1 cellular context compared by ENCODE assay signal in genomic region chr4:39976141-39976944, GRCh38.
A peak's percentile ranks its signal among the peaks of the same experiment; 100 is the strongest.
TF ChIP-seq lines count a peak whose summit lies in the region.

No MANE protein-coding gene starts in this region.

TF ChIP-seq in GM12878, 131 proteins besides CTCF, POLR2A, EP300 and RAD21 (continued from another document and continues in another):
- TF ChIP-seq ZBTB40 (IDR thresholded peaks at IDR 0.05; ENCODE audit: borderline replicate concordance) (no peak), CEBPB (IDR thresholded peaks at IDR 0.05; ENCODE audit: borderline replicate concordance in 1 of 2, low read depth in 2 of 2, low read length in 2 of 2) (no peak), EED (IDR thresholded peaks at IDR 0.05; ENCODE audit: low read depth) (peak; percentile 17; the same call in 1 of the 2 replicates), STAT3 (IDR thresholded peaks at IDR 0.05; ENCODE audit: low read depth, low read length) (no peak), HSF1 (IDR thresholded peaks at IDR 0.05; ENCODE audit: low read depth, low read length) (no peak), NFIC (IDR thresholded peaks at IDR 0.05; ENCODE audit: low read depth, low read length) (no peak), HDAC6 (IDR thresholded peaks at IDR 0.05; ENCODE audit: unreplicated experiment) (no peak), TCF3 (IDR thresholded peaks at IDR 0.05; ENCODE audit: borderline replicate concordance, insufficient read depth, low read depth, low read length) (no peak), DPF2 (IDR thresholded peaks at IDR 0.05) (peak; percentile 16; the same call in 1 of the 2 replicates), ELK1 (IDR thresholded peaks at IDR 0.05; ENCODE audit: low read depth, low read length) (0 out of 2 replicates have a peak, but pooled peaks have one; percentile 17), GABPA (IDR thresholded peaks at IDR 0.05; ENCODE audit: low read depth) (no peak), PAX5 (IDR thresholded peaks at IDR 0.05; ENCODE audit: borderline replicate concordance, low read depth, low read length) (no peak), POLR2AphosphoS2 (IDR thresholded peaks at IDR 0.05; ENCODE audit: low read depth, low read length) (no peak), NFYA (IDR thresholded peaks at IDR 0.05; ENCODE audit: borderline replicate concordance, low read depth, low read length) (no peak), CHD1 (IDR thresholded peaks at IDR 0.05; ENCODE audit: low read depth, low read length) (no peak), MYC (IDR thresholded peaks at IDR 0.05; ENCODE audit: insufficient read depth, insufficient read length, insufficient replicate concordance, low read length, severe bottlenecking) (no peak), USF1 (IDR thresholded peaks at IDR 0.05; ENCODE audit: borderline replicate concordance, extremely low read length, insufficient read depth, low read depth, low read length) (no peak), USF2 (IDR thresholded peaks at IDR 0.05; ENCODE audit: borderline replicate concordance, low read depth, low read length) (no peak), BHLHE40 (IDR thresholded peaks at IDR 0.05; ENCODE audit: borderline replicate concordance in 1 of 2, low read depth in 2 of 2, low read length in 1 of 2) (0 out of 4 replicates have a peak, but pooled peaks of 1 of the 2 experiments have one; percentile 41), SPI1 (IDR thresholded peaks at IDR 0.05; ENCODE audit: borderline replicate concordance, insufficient read depth, low read depth, low read length) (no peak), PML (IDR thresholded peaks at IDR 0.05; ENCODE audit: low read length) (no peak), MTA2 (IDR thresholded peaks at IDR 0.05; ENCODE audit: low read depth) (no peak), KLF5 (IDR thresholded peaks at IDR 0.05; ENCODE audit: partially characterized antibody) (no peak), FOXK2 (IDR thresholded peaks at IDR 0.05) (no peak), SUPT20H (IDR thresholded peaks at IDR 0.05; ENCODE audit: borderline replicate concordance, control insufficient read depth, low read depth, low read length) (no peak), NFXL1 (IDR thresholded peaks at IDR 0.05; ENCODE audit: borderline replicate concordance) (no peak), IRF4 (IDR thresholded peaks at IDR 0.05; ENCODE audit: low read depth, low read length) (0 out of 2 replicates have a peak, but pooled peaks have one; percentile 46), CEBPZ (IDR thresholded peaks at IDR 0.05; ENCODE audit: low read depth, low read length) (no peak), SMAD5 (IDR thresholded peaks at IDR 0.05; ENCODE audit: low read depth) (no peak), ETV6 (conservative IDR thresholded peaks at IDR 0.05 in 1 of 2, IDR thresholded peaks at IDR 0.05 in 1 of 2; ENCODE audit: borderline replicate concordance in 1 of 2, low read depth in 1 of 2) (0 out of 4 replicates have a peak, but pooled peaks of 1 of the 2 experiments have one; percentile 21), POLR2AphosphoS5 (IDR thresholded peaks at IDR 0.05; ENCODE audit: low read length) (no peak), NRF1 (conservative IDR thresholded peaks at IDR 0.05; ENCODE audit: low read depth, low read length) (no peak), RFX5 (IDR thresholded peaks at IDR 0.05; ENCODE audit: low read depth, low read length) (no peak), ZNF217 (IDR thresholded peaks at IDR 0.05) (no peak)
- TF ChIP-seq, protein P1, sequence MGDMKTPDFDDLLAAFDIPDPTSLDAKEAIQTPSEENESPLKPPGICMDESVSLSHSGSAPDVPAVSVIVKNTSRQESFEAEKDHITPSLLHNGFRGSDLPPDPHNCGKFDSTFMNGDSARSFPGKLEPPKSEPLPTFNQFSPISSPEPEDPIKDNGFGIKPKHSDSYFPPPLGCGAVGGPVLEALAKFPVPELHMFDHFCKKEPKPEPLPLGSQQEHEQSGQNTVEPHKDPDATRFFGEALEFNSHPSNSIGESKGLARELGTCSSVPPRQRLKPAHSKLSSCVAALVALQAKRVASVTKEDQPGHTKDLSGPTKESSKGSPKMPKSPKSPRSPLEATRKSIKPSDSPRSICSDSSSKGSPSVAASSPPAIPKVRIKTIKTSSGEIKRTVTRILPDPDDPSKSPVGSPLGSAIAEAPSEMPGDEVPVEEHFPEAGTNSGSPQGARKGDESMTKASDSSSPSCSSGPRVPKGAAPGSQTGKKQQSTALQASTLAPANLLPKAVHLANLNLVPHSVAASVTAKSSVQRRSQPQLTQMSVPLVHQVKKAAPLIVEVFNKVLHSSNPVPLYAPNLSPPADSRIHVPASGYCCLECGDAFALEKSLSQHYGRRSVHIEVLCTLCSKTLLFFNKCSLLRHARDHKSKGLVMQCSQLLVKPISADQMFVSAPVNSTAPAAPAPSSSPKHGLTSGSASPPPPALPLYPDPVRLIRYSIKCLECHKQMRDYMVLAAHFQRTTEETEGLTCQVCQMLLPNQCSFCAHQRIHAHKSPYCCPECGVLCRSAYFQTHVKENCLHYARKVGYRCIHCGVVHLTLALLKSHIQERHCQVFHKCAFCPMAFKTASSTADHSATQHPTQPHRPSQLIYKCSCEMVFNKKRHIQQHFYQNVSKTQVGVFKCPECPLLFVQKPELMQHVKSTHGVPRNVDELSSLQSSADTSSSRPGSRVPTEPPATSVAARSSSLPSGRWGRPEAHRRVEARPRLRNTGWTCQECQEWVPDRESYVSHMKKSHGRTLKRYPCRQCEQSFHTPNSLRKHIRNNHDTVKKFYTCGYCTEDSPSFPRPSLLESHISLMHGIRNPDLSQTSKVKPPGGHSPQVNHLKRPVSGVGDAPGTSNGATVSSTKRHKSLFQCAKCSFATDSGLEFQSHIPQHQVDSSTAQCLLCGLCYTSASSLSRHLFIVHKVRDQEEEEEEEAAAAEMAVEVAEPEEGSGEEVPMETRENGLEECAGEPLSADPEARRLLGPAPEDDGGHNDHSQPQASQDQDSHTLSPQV (IDR thresholded peaks at IDR 0.05): no peak
- TF ChIP-seq, protein P2, sequence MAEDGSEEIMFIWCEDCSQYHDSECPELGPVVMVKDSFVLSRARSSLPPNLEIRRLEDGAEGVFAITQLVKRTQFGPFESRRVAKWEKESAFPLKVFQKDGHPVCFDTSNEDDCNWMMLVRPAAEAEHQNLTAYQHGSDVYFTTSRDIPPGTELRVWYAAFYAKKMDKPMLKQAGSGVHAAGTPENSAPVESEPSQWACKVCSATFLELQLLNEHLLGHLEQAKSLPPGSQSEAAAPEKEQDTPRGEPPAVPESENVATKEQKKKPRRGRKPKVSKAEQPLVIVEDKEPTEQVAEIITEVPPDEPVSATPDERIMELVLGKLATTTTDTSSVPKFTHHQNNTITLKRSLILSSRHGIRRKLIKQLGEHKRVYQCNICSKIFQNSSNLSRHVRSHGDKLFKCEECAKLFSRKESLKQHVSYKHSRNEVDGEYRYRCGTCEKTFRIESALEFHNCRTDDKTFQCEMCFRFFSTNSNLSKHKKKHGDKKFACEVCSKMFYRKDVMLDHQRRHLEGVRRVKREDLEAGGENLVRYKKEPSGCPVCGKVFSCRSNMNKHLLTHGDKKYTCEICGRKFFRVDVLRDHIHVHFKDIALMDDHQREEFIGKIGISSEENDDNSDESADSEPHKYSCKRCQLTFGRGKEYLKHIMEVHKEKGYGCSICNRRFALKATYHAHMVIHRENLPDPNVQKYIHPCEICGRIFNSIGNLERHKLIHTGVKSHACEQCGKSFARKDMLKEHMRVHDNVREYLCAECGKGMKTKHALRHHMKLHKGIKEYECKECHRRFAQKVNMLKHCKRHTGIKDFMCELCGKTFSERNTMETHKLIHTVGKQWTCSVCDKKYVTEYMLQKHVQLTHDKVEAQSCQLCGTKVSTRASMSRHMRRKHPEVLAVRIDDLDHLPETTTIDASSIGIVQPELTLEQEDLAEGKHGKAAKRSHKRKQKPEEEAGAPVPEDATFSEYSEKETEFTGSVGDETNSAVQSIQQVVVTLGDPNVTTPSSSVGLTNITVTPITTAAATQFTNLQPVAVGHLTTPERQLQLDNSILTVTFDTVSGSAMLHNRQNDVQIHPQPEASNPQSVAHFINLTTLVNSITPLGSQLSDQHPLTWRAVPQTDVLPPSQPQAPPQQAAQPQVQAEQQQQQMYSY (CRISPR knock-in tag; IDR thresholded peaks at IDR 0.05): no peak
- TF ChIP-seq, protein P3, sequence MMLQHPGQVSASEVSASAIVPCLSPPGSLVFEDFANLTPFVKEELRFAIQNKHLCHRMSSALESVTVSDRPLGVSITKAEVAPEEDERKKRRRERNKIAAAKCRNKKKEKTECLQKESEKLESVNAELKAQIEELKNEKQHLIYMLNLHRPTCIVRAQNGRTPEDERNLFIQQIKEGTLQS (IDR thresholded peaks at IDR 0.05; ENCODE audit: borderline replicate concordance, extremely low read depth, low read depth, low read length): no peak
